Comparison of ENCODE assay signal across 13 cellular contexts in the genomic region with DNA sequence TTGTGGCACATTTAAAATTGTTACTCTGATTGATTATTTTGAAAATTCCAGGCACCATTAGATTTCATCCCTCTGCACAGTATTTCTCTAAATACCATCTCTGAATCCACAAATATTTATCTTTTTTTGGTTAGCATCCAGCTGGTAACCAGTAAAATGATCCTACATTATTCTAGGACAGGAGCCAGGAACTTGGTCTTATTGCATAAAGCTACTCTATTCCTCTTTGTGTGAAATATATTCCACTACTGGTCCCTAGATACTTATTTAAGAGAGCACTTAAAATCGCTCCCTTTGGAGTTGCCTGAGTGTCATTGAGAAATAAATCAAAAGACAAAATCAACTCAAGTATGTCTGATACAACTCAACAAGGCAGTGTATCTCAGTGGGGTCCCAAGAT. TPM values are rescaled to one million over a fixed set of nuclear protein-coding genes. Genes with fewer than 3 reads are reported as not detected.
DNase-seq lines count a peak whose midpoint lies in the region; ATAC-seq lines count a peak whose summit lies in the region.
"Had no signal": no experiment of that assay in that cellular context is flagged by ENCODE, and none has a peak within 500 bp of the region (broad histone marks: within the 10 kb centered on the region; RNA-seq: fewer than 3 reads in every experiment).

No MANE protein-coding gene starts in this region.

- no peaks in the 10 kb centered on the region for H3K9me3 Mint-ChIP-seq in activated naive CD8-positive, alpha-beta T cell treated with anti-CD3 and anti-CD28 coated beads for 36 hours

- no peak overlapping the region for H3K4me3 Mint-ChIP-seq in activated naive CD8-positive, alpha-beta T cell treated with anti-CD3 and anti-CD28 coated beads for 36 hours

- DNase-seq in EL (peak; percentile 41), NCI-H2029 (lab: John Stamatoyannopoulos, UW) (peak; percentile 66), amniotic epithelial cell (ENCODE audit: low read depth) (peak; percentile 46), myocyte (ENCODE audit: low read depth) (peak; percentile 68)
- no peak for DNase-seq in activated CD4-positive, CD25-positive, alpha-beta regulatory T cell (lab: John Stamatoyannopoulos, UW)
- DNase-seq in activated naive CD8-positive, alpha-beta T cell treated with anti-CD3 and anti-CD28 coated beads for 36 hours, result no peak
- DNase-seq: activated naive CD4-positive, alpha-beta T cell; cerebellar nuclear complex; MG63; NK-92 treated with Interleukin-12 subunit alpha and Interleukin-12 subunit beta, amount 100 ng/mL, for 24 hours; SIG-M5; small intestine had no signal

- no peaks in the 10 kb centered on the region for H3K4me1 Mint-ChIP-seq in activated naive CD8-positive, alpha-beta T cell treated with anti-CD3 and anti-CD28 coated beads for 36 hours

- no peak for ATAC-seq in GM21447 (IDR thresholded peaks at IDR 0.05; ENCODE audit: unreplicated experiment)

- no peak overlapping the region for H3K27ac Mint-ChIP-seq in activated naive CD8-positive, alpha-beta T cell treated with anti-CD3 and anti-CD28 coated beads for 36 hours

- no peaks in the 10 kb centered on the region for H3K36me3 Mint-ChIP-seq in activated naive CD8-positive, alpha-beta T cell treated with anti-CD3 and anti-CD28 coated beads for 36 hours

- peaks cover 3% of the 10 kb centered on the region for H3K27me3 Mint-ChIP-seq in activated naive CD8-positive, alpha-beta T cell treated with anti-CD3 and anti-CD28 coated beads for 36 hours

RNA-seq across cellular contexts. Expression of gene MBOAT2, which starts 7.4 kb away (rescaled TPM):
- total RNA-seq in myocyte, result 17.4 and 30.5 TPM in 2 replicates
- polyA plus RNA-seq in myocyte (2012), result 23.2 TPM
- total RNA-seq in activated naive CD8-positive, alpha-beta T cell treated with anti-CD3 and anti-CD28 coated beads for 36 hours, result 1 to 10 TPM; 2.0 to 2.1 TPM

Comparison
In these comparisons a context has a peak if more than half of its experiments do, and no peak if none do; other contexts are left out.
1. DNase-seq: peak in EL (single experiment), NCI-H2029 (single experiment), amniotic epithelial cell (single experiment) and myocyte (single experiment); none in activated CD4-positive, CD25-positive, alpha-beta regulatory T cell (0 of 4) and activated naive CD8-positive, alpha-beta T cell treated with anti-CD3 and anti-CD28 coated beads for 36 hours (single experiment).